In the genomic region with DNA sequence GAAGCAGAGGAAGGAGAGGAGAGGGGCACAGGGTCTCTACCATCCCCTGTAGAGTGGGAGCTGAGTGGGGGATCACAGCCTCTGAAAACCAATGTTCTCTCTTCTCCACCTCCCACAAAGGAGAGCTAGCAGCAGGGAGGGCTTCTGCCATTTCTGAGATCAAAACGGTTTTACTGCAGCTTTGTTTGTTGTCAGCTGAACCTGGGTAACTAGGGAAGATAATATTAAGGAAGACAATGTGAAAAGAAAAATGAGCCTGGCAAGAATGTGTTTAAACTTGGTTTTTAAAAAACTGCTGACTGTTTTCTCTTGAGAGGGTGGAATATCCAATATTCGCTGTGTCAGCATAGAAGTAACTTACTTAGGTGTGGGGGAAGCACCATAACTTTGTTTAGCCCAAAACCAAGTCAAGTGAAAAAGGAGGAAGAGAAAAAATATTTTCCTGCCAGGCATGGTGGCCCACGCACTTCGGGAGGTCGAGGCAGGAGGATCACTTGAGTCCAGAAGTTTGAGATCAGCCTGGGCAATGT, we compare ENCODE assay signal across 12 cellular contexts. TPM values are rescaled to one million over a fixed set of nuclear protein-coding genes. Genes with fewer than 3 reads are reported as not detected.
A peak's percentile ranks its signal among the peaks of the same experiment; 100 is the strongest.
DNase-seq lines count a peak whose midpoint lies in the region; ATAC-seq, FAIRE-seq and TF ChIP-seq lines count a peak whose summit lies in the region.
"Had no signal": no experiment of that assay in that cellular context is flagged by ENCODE, and none has a peak within 500 bp of the region (broad histone marks: within the 10 kb centered on the region; RNA-seq: fewer than 3 reads in every experiment).

No MANE protein-coding gene starts in this region.

- H3K27ac ChIP-seq in A549, result 0 out of 6 replicates have a peak overlapping the region, but pooled peaks of 1 of the 2 experiments have one; percentile 17
- H3K27ac ChIP-seq in GM23338 (ENCODE audit: low read depth), result no peak overlapping the region
- no peak overlapping the region for H3K27ac ChIP-seq in mammary epithelial cell (ENCODE audit: insufficient read depth, low read depth, low read length)

- dilution Hi-C loops in mammary epithelial cell (cut with HindIII; ENCODE audit: low sequenced_read_pairs), result no loop called here

- ATAC-seq in A549 (no peak), GM23338 (peak; percentile 71), sciatic nerve (no peak), GM19463 (IDR thresholded peaks at IDR 0.05; ENCODE audit: unreplicated experiment) (no peak), GM18907 (IDR thresholded peaks at IDR 0.05; ENCODE audit: unreplicated experiment) (no peak)
- ATAC-seq: esophagus mucosa had no signal

- DNase-seq in A549 (ENCODE audit: low read depth in 1 of 2, low spot score in 1 of 2) (no peak), GM23338 (ENCODE audit: low spot score) (no peak), mammary epithelial cell (no peak), nephron progenitor cell (no peak), sciatic nerve (ENCODE audit: low spot score) (no peak), NK-92 (lab: John Stamatoyannopoulos, UW; ENCODE audit: unreplicated experiment) (no peak)
- DNase-seq: BE2C, GOT3, NCI-H1092 had no signal

- intact Hi-C loops in mammary epithelial cell (cut with micrococcal nuclease), result no loop called here
- intact Hi-C loops in sciatic nerve (cut with DNase I), result no loop called here

- TSS peak; percentile 10 for BruUV-seq in mammary epithelial cell (replicated peaks; lab: Mats Ljungman, UMichigan)

- peaks cover 13% of the 10 kb centered on the region for H3K4me1 ChIP-seq in A549
- no peaks in the 10 kb centered on the region; the same call in 1 of the 2 replicates for H3K4me1 ChIP-seq in GM23338 (ENCODE audit: insufficient read depth)
- H3K4me1 ChIP-seq in mammary epithelial cell (ENCODE audit: insufficient read depth, low read length), result peaks cover 8% of the 10 kb centered on the region
- H3K4me1 ChIP-seq: BE2C had no signal

- no peak for TF ChIP-seq POLR2A in A549 (IDR thresholded peaks at IDR 0.05; ENCODE audit: low read length)

- H3K27me3 ChIP-seq in GM23338 (ENCODE audit: insufficient read depth), result no peaks in the 10 kb centered on the region
- H3K27me3 ChIP-seq in mammary epithelial cell (ENCODE audit: insufficient read depth, low read length), result no peaks in the 10 kb centered on the region
- H3K27me3 ChIP-seq: BE2C had no signal

- no peaks in the 10 kb centered on the region for H3K36me3 ChIP-seq in GM23338 (ENCODE audit: insufficient read depth)
- no peaks in the 10 kb centered on the region for H3K36me3 ChIP-seq in mammary epithelial cell (ENCODE audit: insufficient read depth, low read length)
- H3K36me3 ChIP-seq: BE2C had no signal

- no peak overlapping the region for H3K4me2 ChIP-seq in A549
- no peak overlapping the region for H3K4me2 ChIP-seq in GM23338
- H3K4me2 ChIP-seq in mammary epithelial cell (ENCODE audit: insufficient read depth, low read depth, low read length), result no peak overlapping the region

- H3K9me3 ChIP-seq in A549 (no peaks in the 10 kb centered on the region), mammary epithelial cell (replicated peaks; ENCODE audit: insufficient read depth, low read length) (no peaks in the 10 kb centered on the region)
- H3K9me3 ChIP-seq: BE2C had no signal

- no peaks in the 10 kb centered on the region for H3K9me3 Mint-ChIP-seq in GM23338
- no peaks in the 10 kb centered on the region for H3K9me3 Mint-ChIP-seq in nephron progenitor cell

- H3K27me3 Mint-ChIP-seq in GM23338 (ENCODE audit: insufficient read depth, low read depth, poor library complexity) (peaks cover 2% of the 10 kb centered on the region), nephron progenitor cell (ENCODE audit: low read depth, poor library complexity) (peaks cover 4% of the 10 kb centered on the region)

- 83% methylated on average over 5 of the region's 5 CpGs for WGBS in A549 (ENCODE audit: missing lambda C conversion rate)
- 83% methylated on average over 5 of the region's 5 CpGs for WGBS in mammary epithelial cell (ENCODE audit: low coverage, missing lambda C conversion rate)

- no peak overlapping the region; the same call in 1 of the 2 replicates for H2AFZ ChIP-seq in GM23338
- no peak overlapping the region for H2AFZ ChIP-seq in mammary epithelial cell (ENCODE audit: low read depth, low read length)

- no peaks in the 10 kb centered on the region for H4K20me1 ChIP-seq in GM23338 (replicated peaks; ENCODE audit: insufficient read depth)
- no peaks in the 10 kb centered on the region for H4K20me1 ChIP-seq in mammary epithelial cell (ENCODE audit: insufficient read depth, low read length)

- no peaks in the 10 kb centered on the region for H3F3A ChIP-seq in GM23338 (replicated peaks; ENCODE audit: low read depth)

- TF ChIP-seq RAD21 in A549 (conservative IDR thresholded peaks at IDR 0.05 in 1 of 2, IDR thresholded peaks at IDR 0.05 in 1 of 2), result no peak

- no peak for FAIRE-seq in A549 (lab: Jason Lieb, UNC)

- CTCF ChIA-PET in A549 (lab: Yijun Ruan, JAX) (interaction anchor here (0.8 to 1.9 kb wide), 10 partner anchors 11 to 142 kb away, joined by 3 to 8 read pairs (median 3); no protein-coding TSS in a partner anchor), mammary epithelial cell (lab: Charles Lee; ENCODE audit: low non-redundant PET) (no interaction called here)

- H3K4me1 Mint-ChIP-seq in GM23338, result peaks cover 16% of the 10 kb centered on the region
- peaks cover 42% of the 10 kb centered on the region for H3K4me1 Mint-ChIP-seq in nephron progenitor cell

- TF ChIP-seq EP300 in A549 (IDR thresholded peaks at IDR 0.05), result no peak

- POLR2A ChIA-PET in A549 (lab: Yijun Ruan, JAX), result no interaction called here

- no peak overlapping the region for H3K4me3 Mint-ChIP-seq in GM23338
- H3K4me3 Mint-ChIP-seq in nephron progenitor cell, result peak overlapping the region; percentile 28

- TF ChIP-seq CTCF in A549 (IDR thresholded peaks at IDR 0.05) (no peak), GM23338 (conservative IDR thresholded peaks at IDR 0.05; ENCODE audit: low read depth in 2 of 2) (no peak), mammary epithelial cell (conservative IDR thresholded peaks at IDR 0.05 in 1 of 2, IDR thresholded peaks at IDR 0.05 in 1 of 2; ENCODE audit: extremely low read depth in 1 of 2, insufficient read depth in 1 of 2, low read depth in 1 of 2, low read length in 2 of 2) (no peak), nephron progenitor cell (IDR thresholded peaks at IDR 0.05) (no peak)

- no peaks in the 10 kb centered on the region for H3K36me3 Mint-ChIP-seq in GM23338 (ENCODE audit: low read depth)
- H3K36me3 Mint-ChIP-seq in nephron progenitor cell (ENCODE audit: low read depth), result no peaks in the 10 kb centered on the region

- no peaks in the 10 kb centered on the region for H3K79me2 ChIP-seq in GM23338 (replicated peaks; ENCODE audit: insufficient read depth)
- no peaks in the 10 kb centered on the region for H3K79me2 ChIP-seq in mammary epithelial cell (ENCODE audit: insufficient read depth, low read length)

- in situ Hi-C loops in mammary epithelial cell (cut with MboI; ENCODE audit: low sequenced_read_pairs in 2 of 2), result no loop called here

- H3K4me3 ChIP-seq in A549 (no peak overlapping the region), GM23338 (no peak overlapping the region), mammary epithelial cell (replicated peaks in 1 of 3; ENCODE audit: insufficient read depth in 1 of 3, low read depth in 2 of 3, low read length in 3 of 3) (no peak overlapping the region)

- no peak overlapping the region for H3K9ac ChIP-seq in mammary epithelial cell (ENCODE audit: insufficient read depth, low read length)

- H3K27ac Mint-ChIP-seq in GM23338 (no peak overlapping the region), nephron progenitor cell (no peak overlapping the region)

- no peaks in the 10 kb centered on the region for H3K9me2 ChIP-seq in GM23338 (ENCODE audit: insufficient read depth)

TF ChIP-seq in A549, 52 proteins besides CTCF, POLR2A, EP300 and RAD21 (continues in another document):
- no peak for TF ChIP-seq RFX5 (IDR thresholded peaks at IDR 0.05)
- peak; percentile 96 for TF ChIP-seq MAFK (IDR thresholded peaks at IDR 0.05; ENCODE audit: partially characterized antibody)
- TF ChIP-seq PHF8 (IDR thresholded peaks at IDR 0.05; ENCODE audit: borderline replicate concordance, low read depth), result no peak
- TF ChIP-seq TP53 (CRISPR knock-in tag; IDR thresholded peaks at IDR 0.05), result no peak

RNA-seq across cellular contexts. Expression of a gene that starts 35.8 kb away (rescaled TPM):
- polyA plus RNA-seq in A549 (2011; rRNA removed) (0.04 TPM in 1 of 2 replicates, not detected in the other), A549 (2017; fragmentation: RNase III; extraction: RNeasy Plus Mini Kit Qiagen cat#74134 plus additional on column Dnase treatment) (not detected in 3 replicates), GM23338 (2016; fragmentation: Nextera tagmentation; extraction: Ambion mirVana) (0.19 and 0.29 TPM in 2 replicates), mammary epithelial cell (not detected)
- polyA plus RNA-seq in A549 (2012; cell fraction: cytosol; rRNA removed), result 0.01 and 0.04 TPM in 2 replicates
- polyA plus RNA-seq in A549 (2012; cell fraction: nucleus; rRNA removed), result 0.10 TPM in 1 of 2 replicates, not detected in the other
- polyA minus RNA-seq in A549 (2011; rRNA and poly(A)+ RNA removed), result not detected in 2 replicates
- total RNA-seq in GM23338 (2014; rRNA removed; shearing (Covaris generic)), result not detected in 2 replicates
- total RNA-seq in mammary epithelial cell (under 1 TPM in 1 of 2 donors, not detected in 1; under 0.01 TPM), sciatic nerve (11.7 TPM)
- not detected for polyA minus RNA-seq in mammary epithelial cell

RNA-seq across cellular contexts. Expression of a gene that starts 36.0 kb away (rescaled TPM):
- polyA plus RNA-seq in A549 (2011; rRNA removed) (0.01 and 0.03 TPM in 2 replicates), A549 (2017; fragmentation: RNase III; extraction: RNeasy Plus Mini Kit Qiagen cat#74134 plus additional on column Dnase treatment) (0.01 TPM in 1 of 3 replicates, not detected in the others), GM23338 (2016; fragmentation: Nextera tagmentation; extraction: Ambion mirVana) (0.16 and 0.23 TPM in 2 replicates), mammary epithelial cell (not detected)
- polyA plus RNA-seq in A549 (2012; cell fraction: cytosol; rRNA removed), result 0.01 TPM in 1 of 2 replicates, not detected in the other
- polyA plus RNA-seq in A549 (2012; cell fraction: nucleus; rRNA removed), result not detected in 2 replicates
- polyA minus RNA-seq in A549 (2011; rRNA and poly(A)+ RNA removed), result not detected in 2 replicates
- total RNA-seq in GM23338 (2014; rRNA removed; shearing (Covaris generic)), result 0.43 and 0.69 TPM in 2 replicates
- total RNA-seq in mammary epithelial cell (under 1 TPM in 1 of 2 donors, not detected in 1; 0.33 TPM), sciatic nerve (30.5 TPM)
- not detected for polyA minus RNA-seq in mammary epithelial cell

Comparison
In these comparisons a context has a peak if more than half of its experiments do, and no peak if none do; other contexts are left out.
1. RNA of a gene that starts 35.8 kb away (total RNA-seq): 11.7 TPM in sciatic nerve (single experiment); not detected in GM23338 and under 0.01 TPM in mammary epithelial cell; every median in the first group is over 10 times any median in the second.
2. RNA of a gene that starts 36.0 kb away (total RNA-seq): 30.5 TPM in sciatic nerve (single experiment); 0.43 to 0.69 TPM in GM23338 and 0.33 TPM in mammary epithelial cell; every median in the first group is over 10 times any median in the second.